ENCODE assay signal across 15 cellular contexts in the genomic region with DNA sequence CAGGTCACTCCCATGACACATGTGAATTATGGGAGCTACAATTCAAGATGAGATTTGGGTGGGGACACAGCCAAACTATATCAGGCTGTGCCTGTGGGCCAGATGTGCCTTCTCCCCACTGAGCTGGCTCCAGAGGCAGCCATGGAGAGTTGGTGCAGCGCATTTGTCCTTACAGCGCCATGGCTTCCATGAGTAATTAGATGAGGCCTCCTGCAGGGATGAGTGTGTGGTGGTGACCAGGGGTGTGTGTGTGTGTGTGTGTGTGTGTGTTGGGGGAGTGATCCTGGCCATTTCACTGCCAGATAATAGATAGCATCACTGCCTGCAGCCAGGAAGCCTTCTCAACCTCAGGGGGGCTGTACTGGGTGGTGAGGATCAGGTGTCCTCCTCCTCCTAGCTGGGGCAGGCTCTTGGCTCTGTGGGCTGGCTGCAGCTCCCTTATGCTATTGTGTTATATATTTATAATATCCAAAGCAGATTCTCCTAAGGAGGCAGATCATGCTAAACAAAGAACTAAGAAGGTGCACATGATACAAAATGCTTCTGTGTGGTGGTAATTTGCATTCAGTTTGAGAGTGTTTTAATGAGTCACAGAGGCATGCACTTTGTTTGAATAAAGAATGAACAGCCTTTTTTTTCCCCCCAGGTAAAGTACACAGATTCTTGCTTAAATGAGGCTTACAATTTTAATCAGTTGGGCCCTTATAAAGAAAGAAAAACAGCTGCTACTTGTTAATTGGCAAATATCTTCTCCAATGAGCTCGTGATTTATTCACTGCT.
"Had no signal": no experiment of that assay in that cellular context is flagged by ENCODE, and none has a peak within 500 bp of the region (broad histone marks: within the 10 kb centered on the region; RNA-seq: fewer than 3 reads in every experiment).

No MANE protein-coding gene starts in this region.

- H3K9me3 ChIP-seq: esophagus muscularis mucosa, left lung, right atrium auricular region, tibial artery had no signal

- H3K27me3 ChIP-seq: esophagus muscularis mucosa, left lung, neural progenitor cell, right atrium auricular region, tibial artery had no signal

- H3K9ac ChIP-seq: neural progenitor cell, parathyroid adenoma had no signal

- H3K36me3 ChIP-seq: esophagus muscularis mucosa, left lung, neural progenitor cell, right atrium auricular region, tibial artery had no signal

- H3K4me1 ChIP-seq: esophagus muscularis mucosa, left lung, parathyroid adenoma, right atrium auricular region, tibial artery had no signal

- DNase-seq: activated CD4-positive, alpha-beta T cell treated with anti-CD3 and anti-CD28 coated beads, Interleukin-2, amount 50 U/mL, for 4 hours; activated CD4-positive, CD25-positive, alpha-beta regulatory T cell treated with anti-CD3 and anti-CD28 coated beads, Interleukin-2, amount 50 U/mL, for 72 hours; activated effector memory CD4-positive, alpha-beta T cell treated with anti-CD3 and anti-CD28 coated beads, Interleukin-2, amount 50 U/mL, for 16 hours; activated T-cell treated with anti-CD3 and anti-CD28 coated beads, Interleukin-2, amount 50 U/mL, for 24 hours; foreskin melanocyte; head of caudate nucleus; islet precursor cell; left lung; tibial artery had no signal

- H3K4me3 ChIP-seq: esophagus muscularis mucosa, left lung, neural progenitor cell, right atrium auricular region, skin epidermis, tibial artery had no signal

- ATAC-seq: left lung; stimulated activated effector memory CD8-positive, alpha-beta T cell treated with anti-CD3 and anti-CD28 coated beads, Interleukin-12 subunit alpha, Interleukin-12 subunit beta, amount 100 ng/mL, for 72 hours had no signal

- H3K79me2 ChIP-seq: parathyroid adenoma had no signal

- H3K27ac ChIP-seq: esophagus muscularis mucosa, left lung, parathyroid adenoma, right atrium auricular region, skin epidermis, tibial artery had no signal

- H2AFZ ChIP-seq: parathyroid adenoma had no signal
